17 cellular contexts compared by ENCODE assay signal in the genomic region with DNA sequence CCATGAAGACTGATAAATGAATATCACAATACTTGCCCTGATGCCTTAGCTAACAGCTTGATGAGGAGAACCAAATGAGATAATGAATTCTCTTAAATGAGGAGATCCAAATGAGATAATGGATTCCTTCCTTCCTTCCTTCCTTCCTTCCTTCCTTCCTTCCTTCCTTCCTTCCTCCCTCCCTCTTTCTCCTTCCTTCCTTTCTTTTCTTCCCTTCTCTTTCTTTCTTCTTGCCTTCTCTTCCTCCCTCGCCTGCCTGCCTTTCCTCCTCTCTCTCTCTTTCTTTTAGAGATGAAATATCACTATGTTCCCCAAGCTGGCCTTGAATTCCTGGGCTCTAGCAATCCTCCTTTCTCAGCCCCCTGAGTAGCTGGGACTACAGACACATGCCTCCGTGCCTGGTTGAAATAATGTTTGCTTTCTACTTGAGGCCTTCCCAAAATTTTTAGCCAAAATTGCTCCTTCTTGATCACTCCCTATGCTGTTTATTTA. TPM values are rescaled to one million over a fixed set of nuclear protein-coding genes. Genes with fewer than 3 reads are reported as not detected.
A peak's percentile ranks its signal among the peaks of the same experiment; 100 is the strongest.
DNase-seq lines count a peak whose midpoint lies in the region; ATAC-seq and TF ChIP-seq lines count a peak whose summit lies in the region.
"Had no signal": no experiment of that assay in that cellular context is flagged by ENCODE, and none has a peak within 500 bp of the region (broad histone marks: within the 10 kb centered on the region; RNA-seq: fewer than 3 reads in every experiment).

No MANE protein-coding gene starts in this region.

- no peaks in the 10 kb centered on the region for H3K36me3 ChIP-seq in left ventricle myocardium inferior
- H3K36me3 ChIP-seq: BLaER1 treated with 17β-estradiol and CSF1 and Interleukin-3, amounts not matched to agents 10 nM and 100 nM had no signal

- no peak for ATAC-seq in HG03108 (IDR thresholded peaks at IDR 0.05; ENCODE audit: unreplicated experiment)
- no peak for ATAC-seq in HG02623 (IDR thresholded peaks at IDR 0.05; ENCODE audit: unreplicated experiment)
- ATAC-seq in stimulated activated naive CD8-positive, alpha-beta T cell treated with anti-CD3 and anti-CD28 coated beads, Interleukin-15, Interleukin-2, amounts not matched to agents 100 U/mL and 50 U/mL, for 24 hours = no peak
- ATAC-seq: GM12878 had no signal

- H3K9me3 ChIP-seq in left ventricle myocardium inferior (replicated peaks) = no peaks in the 10 kb centered on the region

- H3K27me3 ChIP-seq in layer of hippocampus (ENCODE audit: control insufficient read depth, insufficient read depth, low read length) (no peaks in the 10 kb centered on the region), left ventricle myocardium inferior (ENCODE audit: low read depth) (peaks cover 8% of the 10 kb centered on the region)

- H3K4me1 Mint-ChIP-seq in activated naive CD4-positive, alpha-beta T cell treated with anti-CD3 and anti-CD28 coated beads, Interleukin-2, amount 50 U/mL, for 24 hours = peaks cover 28% of the 10 kb centered on the region
- peaks cover 18% of the 10 kb centered on the region for H3K4me1 Mint-ChIP-seq in activated naive CD4-positive, alpha-beta T cell treated with anti-CD3 and anti-CD28 coated beads, Interleukin-2, amount 10 ng/mL, durations not matched to agents 7 days and 5 days
- H3K4me1 Mint-ChIP-seq in brain = peaks cover 58% of the 10 kb centered on the region

- intact Hi-C loops in left ventricle myocardium inferior (cut with micrococcal nuclease) = no loop called here

- H3K36me3 Mint-ChIP-seq in activated naive CD4-positive, alpha-beta T cell treated with anti-CD3 and anti-CD28 coated beads, Interleukin-2, amount 50 U/mL, for 24 hours = no peaks in the 10 kb centered on the region
- H3K36me3 Mint-ChIP-seq in activated naive CD4-positive, alpha-beta T cell treated with anti-CD3 and anti-CD28 coated beads, Interleukin-2, amount 10 ng/mL, durations not matched to agents 7 days and 5 days = no peaks in the 10 kb centered on the region
- H3K36me3 Mint-ChIP-seq in brain = no peaks in the 10 kb centered on the region
- H3K36me3 Mint-ChIP-seq: CD4-positive, CD25-positive, alpha-beta regulatory T cell had no signal

- no peaks in the 10 kb centered on the region for H3K9me3 Mint-ChIP-seq in activated naive CD4-positive, alpha-beta T cell treated with anti-CD3 and anti-CD28 coated beads, Interleukin-2, amount 50 U/mL, for 24 hours
- no peaks in the 10 kb centered on the region for H3K9me3 Mint-ChIP-seq in activated naive CD4-positive, alpha-beta T cell treated with anti-CD3 and anti-CD28 coated beads, Interleukin-2, amount 10 ng/mL, durations not matched to agents 7 days and 5 days
- H3K9me3 Mint-ChIP-seq in brain = no peaks in the 10 kb centered on the region
- H3K9me3 Mint-ChIP-seq: CD4-positive, CD25-positive, alpha-beta regulatory T cell; H9 had no signal

- peaks cover 23% of the 10 kb centered on the region for H3K4me1 ChIP-seq in left ventricle myocardium inferior

- no peak for DNase-seq in activated naive CD4-positive, alpha-beta T cell treated with anti-CD3 and anti-CD28 coated beads, Interleukin-2, amount 10 ng/mL, durations not matched to agents 7 days and 5 days
- DNase-seq in left ventricle myocardium inferior = no peak
- no peak for DNase-seq in stimulated activated naive CD8-positive, alpha-beta T cell treated with anti-CD3 and anti-CD28 coated beads, Interleukin-15, Interleukin-2, amounts not matched to agents 100 U/mL and 50 U/mL, for 24 hours
- DNase-seq: 8988T; ACHN; Calu3; CD4-positive, CD25-positive, alpha-beta regulatory T cell; DMS 273 treated with DMSO at 0.1 percent for 48 hours; GM23248; H9 had no signal

- CTCF ChIA-PET in activated naive CD4-positive, alpha-beta T cell treated with anti-CD3 and anti-CD28 coated beads, Interleukin-2, amount 10 ng/mL, durations not matched to agents 7 days and 5 days (lab: Charles Lee) = no interaction called here

- H3K4me3 Mint-ChIP-seq in activated naive CD4-positive, alpha-beta T cell treated with anti-CD3 and anti-CD28 coated beads, Interleukin-2, amount 50 U/mL, for 24 hours = no peak overlapping the region
- no peak overlapping the region for H3K4me3 Mint-ChIP-seq in activated naive CD4-positive, alpha-beta T cell treated with anti-CD3 and anti-CD28 coated beads, Interleukin-2, amount 10 ng/mL, durations not matched to agents 7 days and 5 days
- H3K4me3 Mint-ChIP-seq in brain = no peak overlapping the region
- H3K4me3 Mint-ChIP-seq: H9 had no signal

- H3K4me3 ChIP-seq in left ventricle myocardium inferior = no peak overlapping the region
- H3K4me3 ChIP-seq: BLaER1 treated with 17β-estradiol and CSF1 and Interleukin-3, amounts not matched to agents 10 nM and 100 nM; GM12878; GM23248 had no signal

- peak overlapping the region; percentile 13 for H3K27ac Mint-ChIP-seq in activated naive CD4-positive, alpha-beta T cell treated with anti-CD3 and anti-CD28 coated beads, Interleukin-2, amount 50 U/mL, for 24 hours
- no peak overlapping the region for H3K27ac Mint-ChIP-seq in activated naive CD4-positive, alpha-beta T cell treated with anti-CD3 and anti-CD28 coated beads, Interleukin-2, amount 10 ng/mL, durations not matched to agents 7 days and 5 days
- H3K27ac Mint-ChIP-seq in brain = peak overlapping the region in 3 of 5 experiments; percentile 11 to 44 (median 17)
- H3K27ac Mint-ChIP-seq: CD4-positive, CD25-positive, alpha-beta regulatory T cell; H9 had no signal

- TF ChIP-seq CTCF in brain (conservative IDR thresholded peaks at IDR 0.05) (no peak), left ventricle myocardium inferior (IDR thresholded peaks at IDR 0.05; ENCODE audit: borderline replicate concordance) (no peak)

- H3K27me3 Mint-ChIP-seq in activated naive CD4-positive, alpha-beta T cell treated with anti-CD3 and anti-CD28 coated beads, Interleukin-2, amount 50 U/mL, for 24 hours = no peaks in the 10 kb centered on the region
- H3K27me3 Mint-ChIP-seq in activated naive CD4-positive, alpha-beta T cell treated with anti-CD3 and anti-CD28 coated beads, Interleukin-2, amount 10 ng/mL, durations not matched to agents 7 days and 5 days = peaks cover 17% of the 10 kb centered on the region
- peaks cover 3% of the 10 kb centered on the region for H3K27me3 Mint-ChIP-seq in brain

- H3K27ac ChIP-seq in layer of hippocampus (ENCODE audit: low read depth, low read length) (peak overlapping the region; percentile 72), left ventricle myocardium inferior (replicated peaks) (no peak overlapping the region)
- H3K27ac ChIP-seq: BLaER1 treated with 17β-estradiol and CSF1 and Interleukin-3, amounts not matched to agents 10 nM and 100 nM; GM23248 had no signal

RNA-seq across cellular contexts. Expression of a gene that starts 4.0 kb away (rescaled TPM):
- polyA plus RNA-seq in brain (ENCODE audit: insufficient read depth, low read depth, low replicate concordance) = 91.4 TPM
- 8.0 TPM for total RNA-seq in left ventricle myocardium inferior
- total RNA-seq: GM23248 had no signal
- polyA plus RNA-seq: GM23248 had no signal
